In the genomic region with DNA sequence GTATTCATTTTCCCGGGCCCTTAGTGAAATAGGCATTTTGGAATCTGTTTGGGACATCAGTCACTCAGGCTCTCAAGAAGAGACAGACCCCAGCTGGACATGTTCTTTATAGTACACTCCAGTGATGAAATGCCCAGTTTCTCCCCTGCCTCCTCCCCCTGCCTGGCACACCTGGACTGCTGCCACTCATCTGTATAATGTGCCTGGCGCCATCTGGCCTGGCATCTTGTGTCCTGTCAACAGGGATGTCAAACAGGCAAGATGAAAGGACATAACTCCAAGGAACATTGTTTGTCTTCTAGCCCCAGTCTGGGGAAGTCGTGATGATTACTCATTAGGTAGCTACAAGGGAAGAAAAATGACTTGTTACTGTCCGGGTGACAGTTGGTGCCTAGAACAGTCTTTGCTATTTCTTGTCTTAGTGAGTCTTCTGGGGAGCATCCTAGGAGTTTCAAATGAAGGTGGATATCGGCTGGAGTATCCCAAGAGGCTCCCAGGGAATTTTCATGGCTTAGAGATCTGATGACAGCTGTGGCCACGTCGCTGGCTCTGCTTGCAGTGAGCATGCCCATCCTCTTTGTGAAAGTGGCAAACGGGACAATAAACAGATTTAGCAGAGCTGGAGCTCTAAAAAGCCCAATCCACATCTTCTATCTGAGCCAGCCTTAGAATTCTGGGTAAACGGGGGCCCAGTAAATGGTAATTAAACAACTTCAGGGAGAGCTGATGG, we compare ENCODE assay signal across 21 cellular contexts.
"Had no signal": no experiment of that assay in that cellular context is flagged by ENCODE, and none has a peak within 500 bp of the region (broad histone marks: within the 10 kb centered on the region; RNA-seq: fewer than 3 reads in every experiment).

No MANE protein-coding gene starts in this region.

- H3K4me3 ChIP-seq: dorsolateral prefrontal cortex, esophagus muscularis mucosa, upper lobe of left lung had no signal

- H3K9me3 ChIP-seq: esophagus muscularis mucosa, upper lobe of left lung had no signal

- H3K4me1 ChIP-seq: esophagus muscularis mucosa, upper lobe of left lung had no signal

- H3K36me3 ChIP-seq: esophagus muscularis mucosa, upper lobe of left lung had no signal

- DNase-seq: activated CD4-positive, alpha-beta memory T cell treated with anti-CD3 and anti-CD28 coated beads, Interleukin-2, amount 10 ng/mL, durations not matched to agents 7 days and 5 days; activated CD4-positive, alpha-beta T cell treated with anti-CD3 and anti-CD28 coated beads for 36 hours; activated gamma-delta T cell treated with Interleukin-2 at 50 U/mL for 16 hours; activated naive CD8-positive, alpha-beta T cell treated with anti-CD3 and anti-CD28 coated beads, Interleukin-2, amount 10 ng/mL, durations not matched to agents 7 days and 5 days; activated T-cell treated with anti-CD3 and anti-CD28 coated beads, Interleukin-2, amount 50 U/mL, for 72 hours; aorta; dorsolateral prefrontal cortex; foreskin fibroblast; immature natural killer cell; left colon; mammary epithelial cell; nephron progenitor cell; stimulated activated CD4-positive, alpha-beta T cell treated with anti-CD3 and anti-CD28 coated beads, Interleukin-12 subunit alpha, Interleukin-12 subunit beta, amount 100 ng/mL, for 4 hours; stimulated activated CD4-positive, alpha-beta T cell treated with anti-CD3 and anti-CD28 coated beads, Interleukin-2, amount 100 ng/mL, for 48 hours; stimulated activated naive CD8-positive, alpha-beta T cell treated with anti-CD3 and anti-CD28 coated beads, Interleukin-15, Interleukin-2, amounts not matched to agents 100 U/mL and 50 U/mL, for 24 hours; T-helper 9 cell; upper lobe of left lung had no signal

- H3K27me3 ChIP-seq: esophagus muscularis mucosa, upper lobe of left lung had no signal

- ATAC-seq: activated CD4-positive, alpha-beta T cell treated with anti-CD3 and anti-CD28 coated beads for 36 hours; activated T-cell treated with anti-CD3 and anti-CD28 coated beads, Interleukin-2, amount 50 U/mL, for 72 hours; left colon; sciatic nerve; stimulated activated naive CD8-positive, alpha-beta T cell treated with anti-CD3 and anti-CD28 coated beads, Interleukin-15, Interleukin-2, amounts not matched to agents 100 U/mL and 50 U/mL, for 24 hours had no signal

- H3K27ac ChIP-seq: dorsolateral prefrontal cortex, esophagus muscularis mucosa, upper lobe of left lung, VCaP had no signal

- FAIRE-seq: bronchial epithelial cell had no signal
